In the genomic region with DNA sequence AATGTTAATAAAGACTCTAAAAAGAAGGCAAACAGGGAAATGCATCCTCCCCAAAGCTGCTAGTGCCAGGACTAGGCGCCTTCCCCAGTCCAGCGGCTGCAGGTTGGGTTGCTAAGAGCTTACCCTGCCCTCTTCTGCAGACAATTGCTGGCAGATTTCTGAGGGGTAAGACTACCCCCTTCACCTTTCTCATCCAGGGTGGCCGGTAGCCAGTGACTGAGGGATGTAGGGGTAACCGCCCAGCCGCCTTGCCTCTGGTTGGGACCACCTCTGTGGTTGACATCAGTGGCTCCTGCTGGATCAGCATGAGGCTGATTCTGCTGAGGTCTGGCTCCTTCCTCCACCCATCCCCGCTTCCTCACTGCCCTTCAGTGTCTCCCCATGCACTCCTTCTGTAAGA, we compare ENCODE assay signal across 16 cellular contexts.
DNase-seq lines count a peak whose midpoint lies in the region; ATAC-seq, FAIRE-seq and TF ChIP-seq lines count a peak whose summit lies in the region.
"Had no signal": no experiment of that assay in that cellular context is flagged by ENCODE, and none has a peak within 500 bp of the region (broad histone marks: within the 10 kb centered on the region; RNA-seq: fewer than 3 reads in every experiment).

No MANE protein-coding gene starts in this region.

- no peaks in the 10 kb centered on the region for H3K4me1 Mint-ChIP-seq in natural killer cell treated with Interleukin-12 subunit alpha and Interleukin-12 subunit beta and Interleukin-15 and Interleukin-18, amount 100 ng/mL, for 72 hours (ENCODE audit: low read depth in 2 of 2)
- H3K4me1 Mint-ChIP-seq in natural killer cell: no peaks in the 10 kb centered on the region
- H3K4me1 Mint-ChIP-seq: CD4-positive, CD25-positive, alpha-beta regulatory T cell had no signal

- POLR2A ChIA-PET in H1 (lab: Charles Lee; ENCODE audit: partially characterized antibody): interaction anchor here (1.4 to 2.0 kb wide), 2 partner anchors 66 to 139 kb away, joined by 3 to 17 read pairs; no protein-coding TSS in a partner anchor

- no peak overlapping the region for H2AK5ac ChIP-seq in H1 (ENCODE audit: low read depth, low read length)

- intact Hi-C loops in natural killer cell (cut with micrococcal nuclease): loop anchor here (2.0 kb wide), 1 partner anchor 323 kb away; no protein-coding TSS in a partner anchor

- H3K27ac ChIP-seq in H1 (ENCODE audit: low read depth, low read length): no peak overlapping the region
- H3K27ac ChIP-seq: KMS-11, PC-9, RWPE1, SJCRH30 had no signal

- WGBS in H1 (ENCODE audit: extremely low coverage in 1 of 2, insufficient coverage in 1 of 2, insufficient read length in 1 of 2, insufficient replicate concordance in 2 of 2, low coverage in 1 of 2, low lambda C conversion rate in 2 of 2, missing lambda C conversion rate in 1 of 2), 2 experiments: 80% methylated on average over 6 of the region's 6 CpGs; no CpG with 5 or more reads in 1 of the 2 experiments

- ATAC-seq in natural killer cell treated with Interleukin-12 subunit alpha and Interleukin-12 subunit beta and Interleukin-15 and Interleukin-18, amount 100 ng/mL, for 72 hours: no peak
- no peak for ATAC-seq in natural killer cell

- FAIRE-seq in H1 (lab: Jason Lieb, UNC): no peak

- H3K36me3 ChIP-seq in H1 (ENCODE audit: control insufficient read depth in 2 of 4, insufficient read depth in 4 of 4, low read length in 3 of 4): no peaks in the 10 kb centered on the region
- H3K36me3 ChIP-seq: BE2C, HAP-1, SJCRH30 had no signal

- no peaks in the 10 kb centered on the region for H3K36me3 Mint-ChIP-seq in natural killer cell treated with Interleukin-12 subunit alpha and Interleukin-12 subunit beta and Interleukin-15 and Interleukin-18, amount 100 ng/mL, for 72 hours
- H3K36me3 Mint-ChIP-seq in natural killer cell: no peaks in the 10 kb centered on the region
- H3K36me3 Mint-ChIP-seq: CD4-positive, CD25-positive, alpha-beta regulatory T cell had no signal

- TF ChIP-seq CTCF in natural killer cell (IDR thresholded peaks at IDR 0.05): no peak
- no peak for TF ChIP-seq CTCF in H1 (IDR thresholded peaks at IDR 0.05; ENCODE audit: control extremely low read depth in 1 of 3, insufficient read depth in 1 of 3, low read depth in 1 of 3, low read length in 3 of 3)

- CTCF ChIA-PET in H1 (lab: Charles Lee; ENCODE audit: partially characterized antibody): interaction anchor here (0.6 to 16.1 kb wide), 49 partner anchors 10 to 1097 kb away, joined by 3 to 517 read pairs (median 6); a partner anchor contains a TSS

- H3K79me2 ChIP-seq in H1 (ENCODE audit: control insufficient read depth in 1 of 2, insufficient read depth in 2 of 2, low read length in 2 of 2): no peaks in the 10 kb centered on the region

- H3K4me3 ChIP-seq in H1 (ENCODE audit: extremely low read depth in 1 of 4, insufficient read depth in 2 of 4, low read depth in 3 of 4, low read length in 4 of 4): no peak overlapping the region
- H3K4me3 ChIP-seq: HAP-1, PC-9, SJCRH30 had no signal

- no peak overlapping the region for H3K18ac ChIP-seq in H1 (ENCODE audit: extremely low read depth, low read length)

- H3K27me3 Mint-ChIP-seq in natural killer cell treated with Interleukin-12 subunit alpha and Interleukin-12 subunit beta and Interleukin-15 and Interleukin-18, amount 100 ng/mL, for 72 hours: peaks cover 17 to 26% of the 10 kb centered on the region in 2 donors
- peaks cover 4 to 20% of the 10 kb centered on the region in 2 donors for H3K27me3 Mint-ChIP-seq in natural killer cell (ENCODE audit: low read depth in 2 of 2)

- H3K4me3 Mint-ChIP-seq in natural killer cell treated with Interleukin-12 subunit alpha and Interleukin-12 subunit beta and Interleukin-15 and Interleukin-18, amount 100 ng/mL, for 72 hours: no peak overlapping the region
- H3K4me3 Mint-ChIP-seq in natural killer cell: no peak overlapping the region
- H3K4me3 Mint-ChIP-seq: CD4-positive, CD25-positive, alpha-beta regulatory T cell had no signal

- no peaks in the 10 kb centered on the region for H4K20me1 ChIP-seq in H1 (replicated peaks in 1 of 2; ENCODE audit: control insufficient read depth in 1 of 2, insufficient read depth in 2 of 2, low read length in 2 of 2)

- no peaks in the 10 kb centered on the region for H3K79me1 ChIP-seq in H1 (ENCODE audit: low read depth, low read length)

- H4K5ac ChIP-seq in H1 (ENCODE audit: insufficient read length, low read depth, low read length): no peak overlapping the region

- H3K56ac ChIP-seq in H1 (replicated peaks; ENCODE audit: insufficient read length, low read depth, low read length): no peak overlapping the region

- H2BK20ac ChIP-seq in H1 (ENCODE audit: low read length): peak overlapping the region; percentile 57; the same call in 1 of the 2 replicates

- no peak overlapping the region for H2BK120ac ChIP-seq in H1 (replicated peaks; ENCODE audit: low read depth, low read length)

- no peaks in the 10 kb centered on the region for H3K23me2 ChIP-seq in H1 (ENCODE audit: low read depth, low read length)

- no peak overlapping the region for H2AFZ ChIP-seq in H1 (ENCODE audit: low read length)
- H2AFZ ChIP-seq: PC-9 had no signal

- no peaks in the 10 kb centered on the region for H3K9me3 Mint-ChIP-seq in natural killer cell treated with Interleukin-12 subunit alpha and Interleukin-12 subunit beta and Interleukin-15 and Interleukin-18, amount 100 ng/mL, for 72 hours
- no peaks in the 10 kb centered on the region for H3K9me3 Mint-ChIP-seq in natural killer cell

- H3K9me3 ChIP-seq in H1 (ENCODE audit: insufficient read depth in 2 of 2, low read depth in 1 of 2, low read length in 1 of 2): no peaks in the 10 kb centered on the region
- H3K9me3 ChIP-seq: BE2C, Caco-2, HAP-1, SJCRH30 had no signal

- H3K14ac ChIP-seq in H1 (ENCODE audit: insufficient read length): no peak overlapping the region

- H3K27ac Mint-ChIP-seq in natural killer cell treated with Interleukin-12 subunit alpha and Interleukin-12 subunit beta and Interleukin-15 and Interleukin-18, amount 100 ng/mL, for 72 hours: no peak overlapping the region
- no peak overlapping the region for H3K27ac Mint-ChIP-seq in natural killer cell
- H3K27ac Mint-ChIP-seq: CD4-positive, CD25-positive, alpha-beta regulatory T cell had no signal

- TF ChIP-seq POLR2A in H1 (IDR thresholded peaks at IDR 0.05; ENCODE audit: control extremely low read depth in 1 of 2, low read depth in 2 of 2, low read length in 2 of 2): no peak
- TF ChIP-seq POLR2A in erythroblast (IDR thresholded peaks at IDR 0.05; ENCODE audit: low read length): no peak

- no peak overlapping the region for H2BK5ac ChIP-seq in H1 (ENCODE audit: low read depth, low read length)

- H3K9ac ChIP-seq in H1 (replicated peaks in 1 of 4; ENCODE audit: extremely low read depth in 1 of 4, low read depth in 3 of 4, low read length in 3 of 4): no peak overlapping the region
- H3K9ac ChIP-seq: KMS-11 had no signal

- no peak for TF ChIP-seq RAD21 in H1 (IDR thresholded peaks at IDR 0.05 in 1 of 2, conservative IDR thresholded peaks at IDR 0.05 in 1 of 2; ENCODE audit: low read depth in 2 of 2, low read length in 2 of 2)

- peaks cover 0 to 3% (median 1%) of the 10 kb centered on the region in 4 experiments; a peak in 4 of 7 replicates for H3K4me1 ChIP-seq in H1 (replicated peaks in 1 of 4; ENCODE audit: control insufficient read depth in 3 of 4, insufficient read depth in 4 of 4, low read length in 3 of 4)
- H3K4me1 ChIP-seq: Caco-2, HAP-1, SJCRH30 had no signal

- TF ChIP-seq EP300 in H1 (IDR thresholded peaks at IDR 0.05; ENCODE audit: borderline replicate concordance in 1 of 2, low read depth in 2 of 2, low read length in 2 of 2): no peak

- H3K23ac ChIP-seq in H1 (ENCODE audit: insufficient read length): no peak overlapping the region

- no peak overlapping the region for H3K4ac ChIP-seq in H1 (replicated peaks; ENCODE audit: insufficient read length, low read depth, low read length)

- no peak overlapping the region for H4K8ac ChIP-seq in H1 (ENCODE audit: extremely low read depth, insufficient read depth, low read length)

- H3K27me3 ChIP-seq in H1 (replicated peaks in 1 of 4; ENCODE audit: control insufficient read depth in 3 of 4, extremely low read depth in 1 of 4, insufficient read depth in 3 of 4, low read length in 3 of 4): no peaks in the 10 kb centered on the region; a peak in 2 of 7 replicates
- H3K27me3 ChIP-seq: BE2C had no signal

- H2BK15ac ChIP-seq in H1 (ENCODE audit: low read length): peak overlapping the region; percentile 19; the same call in 1 of the 2 replicates

- peak; percentile 53 for DNase-seq in natural killer cell treated with Interleukin-12 subunit alpha and Interleukin-12 subunit beta and Interleukin-15 and Interleukin-18, amount 100 ng/mL, for 72 hours (ENCODE audit: low spot score)
- DNase-seq in natural killer cell (no peak), H1 (ENCODE audit: low read depth in 1 of 2, low spot score in 2 of 2) (peak in 1 of 2 experiments; percentile 38), mesenteric fat pad (ENCODE audit: low spot score) (peak; percentile 85), NCI-H1092 treated with DMSO at 0.1 percent for 48 hours (lab: John Stamatoyannopoulos, UW) (no peak), erythroblast (lab: John Stamatoyannopoulos, UW) (no peak), NCI-H2029 (lab: John Stamatoyannopoulos, UW) (no peak)
- DNase-seq: NCI-H187 treated with DMSO at 0.1 percent for 48 hours had no signal

- H2BK12ac ChIP-seq in H1 (ENCODE audit: low read depth, low read length): no peak overlapping the region; the same call in 1 of the 2 replicates

- no peak overlapping the region for H4K91ac ChIP-seq in H1 (replicated peaks; ENCODE audit: insufficient read length, low read length)

- no peak overlapping the region for H3K4me2 ChIP-seq in H1 (ENCODE audit: insufficient read depth in 1 of 2, low read depth in 2 of 2, low read length in 2 of 2)
- H3K4me2 ChIP-seq: KMS-11, PC-9 had no signal

TF ChIP-seq in H1, 55 proteins besides CTCF, POLR2A, EP300 and RAD21:
- no peak for TF ChIP-seq CHD2 (IDR thresholded peaks at IDR 0.05; ENCODE audit: low read length)
- no peak for TF ChIP-seq TAF1 (IDR thresholded peaks at IDR 0.05; ENCODE audit: low read depth, low read length)
- TF ChIP-seq NANOG (IDR thresholded peaks at IDR 0.05; ENCODE audit: insufficient read depth, low read depth, low read length, poor library complexity, severe bottlenecking): no peak
- no peak for TF ChIP-seq CBX5 (IDR thresholded peaks at IDR 0.05; ENCODE audit: low read depth, low read length)
- TF ChIP-seq EZH2 (IDR thresholded peaks at IDR 0.05; ENCODE audit: low read depth, low read length, severe bottlenecking): no peak
- TF ChIP-seq, protein P1, sequence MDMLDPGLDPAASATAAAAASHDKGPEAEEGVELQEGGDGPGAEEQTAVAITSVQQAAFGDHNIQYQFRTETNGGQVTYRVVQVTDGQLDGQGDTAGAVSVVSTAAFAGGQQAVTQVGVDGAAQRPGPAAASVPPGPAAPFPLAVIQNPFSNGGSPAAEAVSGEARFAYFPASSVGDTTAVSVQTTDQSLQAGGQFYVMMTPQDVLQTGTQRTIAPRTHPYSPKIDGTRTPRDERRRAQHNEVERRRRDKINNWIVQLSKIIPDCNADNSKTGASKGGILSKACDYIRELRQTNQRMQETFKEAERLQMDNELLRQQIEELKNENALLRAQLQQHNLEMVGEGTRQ (IDR thresholded peaks at IDR 0.05; ENCODE audit: low read length): no peak

Comparison
In these comparisons a context has a peak if more than half of its experiments do, and no peak if none do; other contexts are left out.
1. DNase-seq: peak in natural killer cell treated with Interleukin-12 subunit alpha and Interleukin-12 subunit beta and Interleukin-15 and Interleukin-18, amount 100 ng/mL, for 72 hours (single experiment) and mesenteric fat pad (single experiment); none in natural killer cell (single experiment), NCI-H1092 treated with DMSO at 0.1 percent for 48 hours (single experiment), erythroblast (0 of 2) and NCI-H2029 (single experiment).